Comparison of ENCODE assay signal across 27 cellular contexts in the genomic region with DNA sequence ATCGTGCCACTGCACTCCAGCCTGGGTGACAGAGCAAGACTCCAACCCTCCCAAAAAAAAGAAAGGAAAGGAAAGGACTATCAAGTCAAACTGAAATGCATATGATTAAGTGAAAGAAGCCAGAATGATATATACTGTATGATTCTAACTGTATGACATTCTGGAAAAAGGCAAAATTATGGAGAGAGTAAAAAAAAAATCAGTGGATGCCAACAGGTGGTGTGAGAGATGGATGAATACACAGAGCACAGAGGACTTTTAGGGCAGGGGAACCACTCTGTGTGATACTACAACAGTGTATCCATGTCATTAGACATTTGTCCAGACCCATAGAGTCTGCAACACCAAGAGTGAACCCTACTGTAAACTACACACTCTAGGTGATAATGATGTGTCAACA.
"Had no signal": no experiment of that assay in that cellular context is flagged by ENCODE, and none has a peak within 500 bp of the region (broad histone marks: within the 10 kb centered on the region; RNA-seq: fewer than 3 reads in every experiment).

No MANE protein-coding gene starts in this region.

- DNase-seq: Kasumi-1, KBM-7, MG63, MV-4-11, NCI-H1092, NCI-H1105, NCI-H1417 treated with DMSO at 0.1 percent for 48 hours, NCI-H1436 treated with DMSO at 0.1 percent for 48 hours, NCI-H1694 treated with DMSO at 0.1 percent for 48 hours, NCI-H187 treated with DMSO at 0.1 percent for 48 hours, NCI-H2029, NCI-H2081, NCI-H2171 treated with DMSO at 0.1 percent for 48 hours, NCI-H2227 treated with DMSO at 0.1 percent for 48 hours, NCI-H446 treated with DMSO at 0.1 percent for 48 hours, NCI-H510A, NCI-H524, NCI-H526, NCI-H774, PC-9, SHP77, SIG-M5, SJCRH30, T-cell had no signal

- ATAC-seq: Panc1, Right ventricle myocardium inferior, SK-N-SH treated with all-trans-retinoic acid at 6 μM for 48 hours, T-cell had no signal

- H3K4me3 Mint-ChIP-seq: T-cell had no signal

- H3K4me1 Mint-ChIP-seq: T-cell had no signal

- H3K27ac Mint-ChIP-seq: T-cell had no signal

- H3K9me3 ChIP-seq: MG63, SJCRH30 had no signal

- H3K36me3 Mint-ChIP-seq: T-cell had no signal
